ENCODE assay signal across 8 cellular contexts in genomic region chr2:219495531-219496122, GRCh38. TPM values are rescaled to one million over a fixed set of nuclear protein-coding genes. Genes with fewer than 3 reads are reported as not detected.
DNase-seq lines count a peak whose midpoint lies in the region; ATAC-seq and TF ChIP-seq lines count a peak whose summit lies in the region.

No MANE protein-coding gene starts in this region.

- WGBS in body of pancreas, 2 donors = 0 to 27% methylated on average over 5 to 12 of the region's 14 CpGs

- peaks cover 42 to 65% of the 10 kb centered on the region in 2 donors for H3K27me3 Mint-ChIP-seq in T-cell

- TF ChIP-seq POLR2A in body of pancreas (IDR thresholded peaks at IDR 0.05) = no peak

- no peaks in the 10 kb centered on the region for H3K9me3 ChIP-seq in body of pancreas

- H3K27ac Mint-ChIP-seq in T-cell = no peak overlapping the region

- POLR2A ChIA-PET in T-cell (lab: Charles Lee) = no interaction called here

- no peak overlapping the region for H3K27ac ChIP-seq in body of pancreas

- H3K4me1 ChIP-seq in body of pancreas = peaks cover 27% of the 10 kb centered on the region

- H3K36me3 ChIP-seq in body of pancreas (replicated peaks in 1 of 2; ENCODE audit: insufficient read depth in 1 of 2, low read depth in 2 of 2) = no peaks in the 10 kb centered on the region

- ATAC-seq in T-cell (replicated peaks in 1 of 4) (peak in 1 of 4 experiments; percentile 8), body of pancreas (no peak), GM19395 (IDR thresholded peaks at IDR 0.05; ENCODE audit: unreplicated experiment) (no peak)

- H3K4me3 ChIP-seq in GM12865 (ENCODE audit: low read depth, low read length) = no peak overlapping the region
- no peak overlapping the region for H3K4me3 ChIP-seq in body of pancreas

- H3K4me3 Mint-ChIP-seq in T-cell = no peak overlapping the region

- peaks cover 3% of the 10 kb centered on the region for H3K36me3 Mint-ChIP-seq in T-cell

- TF ChIP-seq CTCF in GM12865 (IDR thresholded peaks at IDR 0.05; ENCODE audit: insufficient read depth, low read depth, low read length, missing control alignments) = peak; percentile 47
- peak; percentile 17 to 62 (median 45) for TF ChIP-seq CTCF in body of pancreas (IDR thresholded peaks at IDR 0.05)

- peaks cover 31 to 37% (median 35%) of the 10 kb centered on the region in 3 donors for H3K4me1 Mint-ChIP-seq in T-cell

- intact Hi-C loops in body of pancreas (cut with DNase I) = loop anchor here (5.0 kb wide), 1 partner anchor 37 kb away; no protein-coding TSS in a partner anchor

- H3K9me3 Mint-ChIP-seq in T-cell = no peaks in the 10 kb centered on the region

- CTCF ChIA-PET in T-cell (lab: Charles Lee) = interaction anchor here (0.5 to 3.2 kb wide), 7 partner anchors 12 to 294 kb away, joined by 3 to 29 read pairs (median 3); no protein-coding TSS in a partner anchor

- DNase-seq in 8988T = peak; percentile 98
- DNase-seq in GM12865 (ENCODE audit: low read depth) = peak; percentile 74
- DNase-seq in MV-4-11 (lab: John Stamatoyannopoulos, UW) = peak; percentile 54
- DNase-seq in T-cell = peak in 21 of 34 experiments; percentile 14 to 52 (median 32)
- DNase-seq in body of pancreas = peak; percentile 52 to 71 (median 62)
- peak; percentile 86 for DNase-seq in islet precursor cell
- DNase-seq in stimulated activated CD4-positive, alpha-beta T cell treated with anti-CD3 and anti-CD28 coated beads, Interleukin-4, amount 100 ng/mL, for 24 hours = peak; percentile 61

- H3K27me3 ChIP-seq in body of pancreas = peaks cover 0 to 4% of the 10 kb centered on the region in 2 donors

RNA-seq across cellular contexts. Expression of gene GMPPA, which starts 3.1 kb away (rescaled TPM):
- 10 to 100 TPM; 20.6 to 47.7 (median 41.3) TPM for total RNA-seq in T-cell
- total RNA-seq in body of pancreas = 10 to 100 TPM; 40.5 to 57.4 TPM

RNA-seq across cellular contexts. Expression of gene ASIC4, which starts 18.7 kb away (rescaled TPM):
- total RNA-seq in T-cell = under 1 TPM in 3 of 5 donors, not detected in 2; 0.09 to 0.35 (median 0.20) TPM
- not detected for total RNA-seq in body of pancreas

RNA-seq across cellular contexts. Expression of gene CHPF, which starts 48.0 kb away (rescaled TPM):
- 10 to 100 TPM in 3 of 5 donors, 1 to 10 TPM in 2; 5.0 to 12.8 (median 10.8) TPM for total RNA-seq in T-cell
- total RNA-seq in body of pancreas = 100 to 1,000 TPM; 115 to 232 TPM

RNA-seq across cellular contexts. Expression of gene TMEM198, which starts 48.2 kb away (rescaled TPM):
- total RNA-seq in T-cell = under 1 TPM; 0.37 to 0.88 (median 0.69) TPM
- total RNA-seq in body of pancreas = 1 to 10 TPM; 3.3 to 5.7 TPM

Comparison
In these comparisons a context has a peak if more than half of its experiments do, and no peak if none do; other contexts are left out.
1. DNase-seq: peak in every context shown above with its lines; median percentile 98 in 8988T; 86 in islet precursor cell; 74 in GM12865; 62 in body of pancreas; 61 in stimulated activated CD4-positive, alpha-beta T cell treated with anti-CD3 and anti-CD28 coated beads, Interleukin-4, amount 100 ng/mL, for 24 hours; 54 in MV-4-11; 32 in T-cell.
2. RNA of gene CHPF, which starts 48.0 kb away (total RNA-seq): 115 to 232 TPM in body of pancreas; 5.0 to 12.8 TPM in T-cell; every median in the first group is over 4 times any median in the second.